12 cellular contexts compared by ENCODE assay signal in genomic region chr10:22903694-22904093, GRCh38. TPM values are rescaled to one million over a fixed set of nuclear protein-coding genes. Genes with fewer than 3 reads are reported as not detected.
"Had no signal": no experiment of that assay in that cellular context is flagged by ENCODE, and none has a peak within 500 bp of the region (broad histone marks: within the 10 kb centered on the region; RNA-seq: fewer than 3 reads in every experiment).

No MANE protein-coding gene starts in this region.

- H3K4me2 ChIP-seq: GM23338 had no signal

- H3K4me3 Mint-ChIP-seq: GM23338, H9, HFFc6 had no signal

- H2AFZ ChIP-seq: GM23248, GM23338 had no signal

- ATAC-seq: GM23338, HCT116 had no signal

- H3K9me3 ChIP-seq: HAP-1 had no signal

- H3K4me3 ChIP-seq: GM23248, GM23338, HAP-1 had no signal

- H3K4me1 Mint-ChIP-seq: GM23338, H9 had no signal

- FAIRE-seq: H1, H54 had no signal

- H3K27ac ChIP-seq: GM23248 had no signal

- H3K4me1 ChIP-seq: HAP-1 had no signal

- H3K9ac ChIP-seq: GM23248 had no signal

- H3K36me3 ChIP-seq: HAP-1 had no signal

- H3K27ac Mint-ChIP-seq: GM23338, H9, HFFc6 had no signal

- DNase-seq: GM23248, GOT3, H7, H9, HCEC 1CT, HFFc6 had no signal

RNA-seq across cellular contexts. Expression of gene ARMC3, which starts 24.2 kb away (rescaled TPM):
- total RNA-seq: GM23248, H4, HFFc6 had no signal
- polyA plus RNA-seq: GM23248, GM23338 had no signal
